Comparison of ENCODE assay signal across 9 cellular contexts in the genomic region with DNA sequence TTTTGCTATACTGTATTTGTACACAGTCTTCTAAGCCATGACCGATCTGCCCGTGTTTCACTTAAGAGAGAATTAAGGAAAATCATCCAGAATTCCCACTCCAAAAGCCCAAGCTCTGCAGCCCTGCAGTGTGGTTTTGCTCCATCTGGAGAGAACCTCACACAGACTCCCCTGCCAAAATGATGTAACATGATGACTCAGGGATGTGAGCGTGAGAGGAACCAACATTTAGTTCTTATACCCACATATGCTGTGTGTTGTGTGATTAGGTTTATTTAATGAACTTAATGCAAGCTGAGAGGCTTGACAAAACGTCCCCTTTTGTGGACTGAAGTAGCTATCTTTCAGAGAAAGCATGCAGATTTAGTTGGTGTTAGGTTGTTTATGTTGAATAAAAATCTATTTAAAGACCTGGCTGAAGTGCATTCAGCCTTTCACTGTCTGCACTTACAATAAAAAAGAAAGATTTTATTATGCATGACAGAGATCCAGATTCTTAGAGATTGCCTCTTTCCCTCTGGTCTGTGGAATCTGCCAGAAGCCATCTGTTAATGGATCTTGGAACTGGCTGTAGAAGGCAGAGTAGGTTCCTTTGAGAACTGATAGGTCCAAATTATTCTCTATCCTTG. TPM values are rescaled to one million over a fixed set of nuclear protein-coding genes. Genes with fewer than 3 reads are reported as not detected.
A peak's percentile ranks its signal among the peaks of the same experiment; 100 is the strongest.
DNase-seq lines count a peak whose midpoint lies in the region; ATAC-seq, FAIRE-seq and TF ChIP-seq lines count a peak whose summit lies in the region.
"Had no signal": no experiment of that assay in that cellular context is flagged by ENCODE, and none has a peak within 500 bp of the region (broad histone marks: within the 10 kb centered on the region; RNA-seq: fewer than 3 reads in every experiment).

No MANE protein-coding gene starts in this region.

- FAIRE-seq in K562 (lab: Jason Lieb, UNC): peak; percentile 89

- in situ Hi-C loops in G401 (cut with HindIII; ENCODE audit: low sequenced_read_pairs): no loop called here
- in situ Hi-C loops in K562 (cut with MboI): no loop called here

- H3K36me3 ChIP-seq in K562 (ENCODE audit: control insufficient read depth, insufficient read depth, low read length): peaks cover 23% of the 10 kb centered on the region; the same call in 2 of the 3 replicates
- no peaks in the 10 kb centered on the region for H3K36me3 ChIP-seq in kidney epithelial cell (ENCODE audit: control insufficient read depth, insufficient read depth, low read length)

- CTCF ChIA-PET in K562 (lab: Yijun Ruan, JAX; ENCODE audit: low intra/inter-chr PET ratio): no interaction called here

- DNase-seq in G401 (ENCODE audit: low spot score) (peak; percentile 87), NCI-H2107 treated with DMSO at 0.1 percent for 48 hours (lab: John Stamatoyannopoulos, UW; ENCODE audit: unreplicated experiment) (peak; percentile 40), K562 (ENCODE audit: extremely low read depth in 1 of 4, low spot score in 3 of 4) (peak; percentile 51 to 69 (median 56)), kidney epithelial cell (ENCODE audit: low read depth) (peak; percentile 68), type B pancreatic cell (ENCODE audit: extremely low spot score, unreplicated experiment) (no peak)
- no peak for DNase-seq in activated CD4-positive, alpha-beta T cell treated with anti-CD3 and anti-CD28 coated beads, Interleukin-2, amount 10 ng/mL, durations not matched to agents 24 days and 14 days

- H3K27me3 Mint-ChIP-seq in type B pancreatic cell: no peaks in the 10 kb centered on the region
- H3K27me3 Mint-ChIP-seq in activated CD4-positive, alpha-beta T cell treated with anti-CD3 and anti-CD28 coated beads, Interleukin-2, amount 10 ng/mL, durations not matched to agents 24 days and 14 days: no peaks in the 10 kb centered on the region

- TF ChIP-seq CTCF in K562 (IDR thresholded peaks at IDR 0.05 in 2 of 3, conservative IDR thresholded peaks at IDR 0.05 in 1 of 3; ENCODE audit: insufficient read depth in 2 of 3, low read depth in 1 of 3, low read length in 3 of 3) (no peak), kidney epithelial cell (IDR thresholded peaks at IDR 0.05; ENCODE audit: insufficient read depth, low read length, poor library complexity, severe bottlenecking) (no peak), type B pancreatic cell (conservative IDR thresholded peaks at IDR 0.05) (no peak)

- H3K9me3 ChIP-seq in K562 (replicated peaks; ENCODE audit: control insufficient read depth, insufficient read depth, low read depth, low read length): no peaks in the 10 kb centered on the region

- peak overlapping the region; percentile 14 for H3K4me3 Mint-ChIP-seq in type B pancreatic cell
- no peak overlapping the region for H3K4me3 Mint-ChIP-seq in activated CD4-positive, alpha-beta T cell treated with anti-CD3 and anti-CD28 coated beads, Interleukin-2, amount 10 ng/mL, durations not matched to agents 24 days and 14 days

- no peak overlapping the region for H2AFZ ChIP-seq in K562 (ENCODE audit: low read depth, low read length)

- peaks cover 12% of the 10 kb centered on the region; the same call in 1 of the 2 replicates for H4K20me1 ChIP-seq in K562 (replicated peaks; ENCODE audit: control insufficient read depth, insufficient read depth, low read length)

- peaks cover 95% of the 10 kb centered on the region for H3K79me2 ChIP-seq in K562 (ENCODE audit: control insufficient read depth, insufficient read depth, low read length)

- H3K27me3 ChIP-seq in K562 (ENCODE audit: control insufficient read depth in 2 of 2, insufficient read depth in 2 of 2, low read length in 2 of 2) (no peaks in the 10 kb centered on the region), kidney epithelial cell (ENCODE audit: control insufficient read depth, insufficient read depth, low read length) (no peaks in the 10 kb centered on the region)

- peaks cover 50% of the 10 kb centered on the region for H3K4me1 Mint-ChIP-seq in type B pancreatic cell (ENCODE audit: unreplicated experiment)
- peaks cover 46% of the 10 kb centered on the region for H3K4me1 Mint-ChIP-seq in activated CD4-positive, alpha-beta T cell treated with anti-CD3 and anti-CD28 coated beads, Interleukin-2, amount 10 ng/mL, durations not matched to agents 24 days and 14 days

- ATAC-seq in K562 (peak; percentile 81), HG03571 (IDR thresholded peaks at IDR 0.05; ENCODE audit: unreplicated experiment) (no peak), HG03135 (IDR thresholded peaks at IDR 0.05; ENCODE audit: unreplicated experiment) (no peak)
- ATAC-seq: left colon had no signal

- no peak for TF ChIP-seq POLR2A in K562 (conservative IDR thresholded peaks at IDR 0.05)

- peak; percentile 39; the same call in 1 of the 2 replicates for TF ChIP-seq EP300 in K562 (IDR thresholded peaks at IDR 0.05; ENCODE audit: low read length)

- intact Hi-C loops in K562 (cut with micrococcal nuclease): no loop called here
- intact Hi-C loops in activated CD4-positive, alpha-beta T cell treated with anti-CD3 and anti-CD28 coated beads, Interleukin-2, amount 10 ng/mL, durations not matched to agents 24 days and 14 days (cut with micrococcal nuclease): loop anchor here (10.0 kb wide), 1 partner anchor 719 kb away; a partner anchor contains a TSS

- WGBS in K562 (ENCODE audit: insufficient coverage, low coverage, missing lambda C conversion rate): 10% methylated on average over 4 of the region's 4 CpGs

- peaks cover 1% of the 10 kb centered on the region for H3K9me3 Mint-ChIP-seq in type B pancreatic cell
- H3K9me3 Mint-ChIP-seq in activated CD4-positive, alpha-beta T cell treated with anti-CD3 and anti-CD28 coated beads, Interleukin-2, amount 10 ng/mL, durations not matched to agents 24 days and 14 days: no peaks in the 10 kb centered on the region

- H3K4me1 ChIP-seq in K562 (replicated peaks in 1 of 2; ENCODE audit: control insufficient read depth in 2 of 2, insufficient read depth in 2 of 2, low read length in 2 of 2): peaks cover 8 to 23% of the 10 kb centered on the region in 2 experiments

- H3K9ac ChIP-seq in K562 (ENCODE audit: insufficient read depth in 1 of 2, low read depth in 2 of 2, low read length in 2 of 2): no peak overlapping the region

- H3K27ac Mint-ChIP-seq in type B pancreatic cell: peak overlapping the region; percentile 81
- no peak overlapping the region for H3K27ac Mint-ChIP-seq in activated CD4-positive, alpha-beta T cell treated with anti-CD3 and anti-CD28 coated beads, Interleukin-2, amount 10 ng/mL, durations not matched to agents 24 days and 14 days

- peaks cover 16% of the 10 kb centered on the region for H3K36me3 Mint-ChIP-seq in type B pancreatic cell
- H3K36me3 Mint-ChIP-seq in activated CD4-positive, alpha-beta T cell treated with anti-CD3 and anti-CD28 coated beads, Interleukin-2, amount 10 ng/mL, durations not matched to agents 24 days and 14 days (ENCODE audit: low read depth): peaks cover 30% of the 10 kb centered on the region

- TF ChIP-seq RAD21 in K562 (CRISPR knock-in tag; conservative IDR thresholded peaks at IDR 0.05 in 1 of 2, IDR thresholded peaks at IDR 0.05 in 1 of 2): no peak

- POLR2A ChIA-PET in K562 (lab: Yijun Ruan, JAX): interaction anchor here (0.7 to 2.2 kb wide), 6 partner anchors 10 to 50 kb away, joined by 3 to 8 read pairs (median 4); no protein-coding TSS in a partner anchor

- BruUV-seq in K562 (replicated peaks; lab: Mats Ljungman, UMichigan): no TSS peak

- H3K9me1 ChIP-seq in K562 (ENCODE audit: control insufficient read depth, insufficient read depth, low read length): no peaks in the 10 kb centered on the region

- peak overlapping the region; percentile 21; the same call in 2 of the 3 replicates for H3K27ac ChIP-seq in K562 (ENCODE audit: extremely low read depth, low read depth, low read length)

- peak overlapping the region; percentile 19 for H3K4me2 ChIP-seq in K562 (ENCODE audit: insufficient read depth, low read length)

- H3K4me3 ChIP-seq in K562: no peak overlapping the region
- no peak overlapping the region for H3K4me3 ChIP-seq in kidney epithelial cell (ENCODE audit: low read depth, low read length)

TF ChIP-seq in K562, 482 proteins besides CTCF, POLR2A, EP300 and RAD21 (continues in another document):
- TF ChIP-seq GTF2A2 (tag; IDR thresholded peaks at IDR 0.05): no peak

RNA-seq across cellular contexts. Expression of a gene that starts 6.3 kb away (rescaled TPM):
- total RNA-seq in G401 (2014; rRNA removed; shearing (Covaris generic)): 19.9 and 20.3 TPM in 2 replicates
- total RNA-seq in K562 (2011; cell fraction: chromatin; rRNA removed; ENCODE audit: low replicate concordance): 17.8 and 67.8 TPM in 2 replicates
- 6.0 and 9.2 TPM in 2 replicates for total RNA-seq in K562 (2011; cell fraction: nucleolus; rRNA removed)
- total RNA-seq in K562 (2011; cell fraction: nucleoplasm; rRNA removed): 23.1 and 25.1 TPM in 2 replicates
- total RNA-seq in K562 (2014; rRNA removed): 17.3 and 23.4 TPM in 2 replicates
- 21.6 and 24.3 TPM in 2 replicates for total RNA-seq in K562 (2014; rRNA removed; fragmentation: Illumina TruSeq; extraction: Trizol)
- total RNA-seq in K562 (2015; rRNA removed; fragmentation: Illumina TruSeq; extraction: Trizol): 20.7 and 21.0 TPM in 2 replicates
- total RNA-seq in K562 (2021): 16.9 and 18.8 TPM in 2 replicates
- polyA plus RNA-seq in K562 (2011; rRNA removed): 15.6 and 19.3 TPM in 2 replicates
- 2.4 and 8.2 TPM in 2 replicates for polyA plus RNA-seq in K562 (2011; cell fraction: cytosol; rRNA removed)
- polyA plus RNA-seq in K562 (2011; cell fraction: nucleus; rRNA removed): 17.7 and 29.1 TPM in 2 replicates
- polyA plus RNA-seq in K562 (2012): 11.8 and 12.7 TPM in 2 replicates
- polyA plus RNA-seq in K562 (2014; fragmentation: Illumina TruSeq; extraction: Trizol): 20.7 and 21.5 TPM in 2 replicates
- 1 to 10 TPM in 1 of 2 experiments, under 1 TPM in 1; 0.48 to 1.4 TPM for polyA plus RNA-seq in K562 (2014; fragmentation: Nextera tagmentation; extraction: Ambion mirVana)
- polyA plus RNA-seq in K562 (2014; rRNA removed): 15.2 and 18.3 TPM in 2 replicates
- 26.6 and 31.5 TPM in 2 replicates for polyA minus RNA-seq in K562 (2011; rRNA and poly(A)+ RNA removed)
- polyA minus RNA-seq in K562 (2011; cell fraction: cytosol; rRNA and poly(A)+ RNA removed): 7.9 and 10.8 TPM in 2 replicates
- 14.0 and 22.7 TPM in 2 replicates for polyA minus RNA-seq in K562 (2011; cell fraction: nucleus; rRNA and poly(A)+ RNA removed)
- total RNA-seq in kidney epithelial cell: 60.5 and 61.0 TPM in 2 replicates
- total RNA-seq in type B pancreatic cell (ENCODE audit: low replicate concordance): 25.2 and 28.9 TPM in 2 replicates
- 19.2 and 20.2 TPM in 2 replicates for total RNA-seq in activated CD4-positive, alpha-beta T cell treated with anti-CD3 and anti-CD28 coated beads, Interleukin-2, amount 10 ng/mL, durations not matched to agents 24 days and 14 days

Comparison
In these comparisons a context has a peak if more than half of its experiments do, and no peak if none do; other contexts are left out.
1. DNase-seq: peak in G401 (single experiment), NCI-H2107 treated with DMSO at 0.1 percent for 48 hours (single experiment), K562 (4 of 4) and kidney epithelial cell (single experiment); none in type B pancreatic cell (single experiment) and activated CD4-positive, alpha-beta T cell treated with anti-CD3 and anti-CD28 coated beads, Interleukin-2, amount 10 ng/mL, durations not matched to agents 24 days and 14 days (single experiment).